9 cellular contexts compared by ENCODE assay signal in genomic region chr17:3804503-3804931, GRCh38. TPM values are rescaled to one million over a fixed set of nuclear protein-coding genes. Genes with fewer than 3 reads are reported as not detected.
DNase-seq lines count a peak whose midpoint lies in the region; ATAC-seq and TF ChIP-seq lines count a peak whose summit lies in the region.
"Had no signal": no experiment of that assay in that cellular context is flagged by ENCODE, and none has a peak within 500 bp of the region (broad histone marks: within the 10 kb centered on the region; RNA-seq: fewer than 3 reads in every experiment).

No MANE protein-coding gene starts in this region.

- CTCF ChIA-PET in activated CD4-positive, alpha-beta memory T cell treated with anti-CD3 and anti-CD28 coated beads for 36 hours (lab: Charles Lee), result interaction anchor here (1.7 to 9.4 kb wide), 2 partner anchors 23 to 67 kb away, joined by 5 to 109 read pairs; no protein-coding TSS in a partner anchor

- peak overlapping the region; percentile 42 for H3K27ac Mint-ChIP-seq in activated CD4-positive, alpha-beta memory T cell treated with anti-CD3 and anti-CD28 coated beads for 36 hours

- POLR2A ChIA-PET in activated CD4-positive, alpha-beta memory T cell treated with anti-CD3 and anti-CD28 coated beads for 36 hours (lab: Charles Lee), result interaction anchor here (1.7 kb wide), 1 partner anchor 81 kb away, joined by 3 read pairs; the partner anchor contains the start of gene HASPIN

- peak overlapping the region; percentile 92 to 94 (median 92) for H3K27ac ChIP-seq in right lobe of liver

- ATAC-seq in GM18498 (IDR thresholded peaks at IDR 0.05; ENCODE audit: unreplicated experiment) (peak; percentile 71), GM21717 (IDR thresholded peaks at IDR 0.05; ENCODE audit: unreplicated experiment) (peak; percentile 67), right lobe of liver (peak; percentile 60 to 74 (median 68)), esophagus mucosa (no peak)

- H3K27me3 ChIP-seq in right lobe of liver, result no peaks in the 10 kb centered on the region

- peaks cover 6% of the 10 kb centered on the region for H3K36me3 Mint-ChIP-seq in activated CD4-positive, alpha-beta memory T cell treated with anti-CD3 and anti-CD28 coated beads for 36 hours

- H3K9me3 Mint-ChIP-seq in activated CD4-positive, alpha-beta memory T cell treated with anti-CD3 and anti-CD28 coated beads for 36 hours, result no peaks in the 10 kb centered on the region
- H3K9me3 Mint-ChIP-seq: nephron had no signal

- WGBS in right lobe of liver (ENCODE audit: insufficient coverage, low coverage, low lambda C conversion rate, missing lambda C conversion rate), result 15% methylated on average over 2 of the region's 6 CpGs

- no peaks in the 10 kb centered on the region for H3K36me3 ChIP-seq in right lobe of liver

- DNase-seq in activated CD4-positive, alpha-beta memory T cell treated with anti-CD3 and anti-CD28 coated beads for 36 hours, result peak; percentile 65
- DNase-seq in right lobe of liver (peak in 2 of 3 donors; percentile 77 to 79), NCI-H2171 treated with DMSO at 0.1 percent for 48 hours (lab: John Stamatoyannopoulos, UW) (no peak), NCI-H748 treated with DMSO at 0.1 percent for 48 hours (lab: John Stamatoyannopoulos, UW) (no peak), amygdala (lab: John Stamatoyannopoulos, UW) (no peak)

- no peaks in the 10 kb centered on the region for H3K27me3 Mint-ChIP-seq in activated CD4-positive, alpha-beta memory T cell treated with anti-CD3 and anti-CD28 coated beads for 36 hours

- no peaks in the 10 kb centered on the region for H3K9me3 ChIP-seq in right lobe of liver

- peaks cover 19% of the 10 kb centered on the region for H3K4me1 Mint-ChIP-seq in activated CD4-positive, alpha-beta memory T cell treated with anti-CD3 and anti-CD28 coated beads for 36 hours (ENCODE audit: low read depth)

- no peak for TF ChIP-seq POLR2A in right lobe of liver (IDR thresholded peaks at IDR 0.05)

- H3K4me1 ChIP-seq in right lobe of liver, result peaks cover 0 to 43% (median 20%) of the 10 kb centered on the region in 4 donors

- no peak for TF ChIP-seq CTCF in right lobe of liver (IDR thresholded peaks at IDR 0.05)

- H3K4me3 Mint-ChIP-seq in activated CD4-positive, alpha-beta memory T cell treated with anti-CD3 and anti-CD28 coated beads for 36 hours, result no peak overlapping the region
- H3K4me3 Mint-ChIP-seq: nephron had no signal

- intact Hi-C loops in activated CD4-positive, alpha-beta memory T cell treated with anti-CD3 and anti-CD28 coated beads for 36 hours (cut with micrococcal nuclease), result no loop called here
- intact Hi-C loops in right lobe of liver (cut with DNase I), result no loop called here

- peak overlapping the region; percentile 18 to 38 (median 35) for H3K4me3 ChIP-seq in right lobe of liver

RNA-seq across cellular contexts. Expression of gene ITGAE, which starts 3.5 kb away (rescaled TPM):
- 10 to 100 TPM; 32.8 to 34.4 TPM for total RNA-seq in activated CD4-positive, alpha-beta memory T cell treated with anti-CD3 and anti-CD28 coated beads for 36 hours
- 1 to 10 TPM; 5.4 to 7.7 (median 5.8) TPM for total RNA-seq in right lobe of liver
- 19.4 TPM for total RNA-seq in esophagus mucosa

RNA-seq across cellular contexts. Expression of gene NCBP3, which starts 41.5 kb away (rescaled TPM):
- 10 to 100 TPM; 38.8 to 42.4 TPM for total RNA-seq in activated CD4-positive, alpha-beta memory T cell treated with anti-CD3 and anti-CD28 coated beads for 36 hours
- total RNA-seq in right lobe of liver, result 10 to 100 TPM in 4 of 6 experiments, 1 to 10 TPM in 2; 8.6 to 15.1 (median 10.5) TPM
- 14.9 TPM for total RNA-seq in esophagus mucosa

Comparison
In these comparisons a context has a peak if more than half of its experiments do, and no peak if none do; other contexts are left out.
1. DNase-seq: peak in activated CD4-positive, alpha-beta memory T cell treated with anti-CD3 and anti-CD28 coated beads for 36 hours (single experiment) and right lobe of liver (2 of 3); none in NCI-H2171 treated with DMSO at 0.1 percent for 48 hours (single experiment), NCI-H748 treated with DMSO at 0.1 percent for 48 hours (single experiment) and amygdala (0 of 56).